In genomic region chr7:121081327-121081936, GRCh38 we compare ENCODE assay signal across 8 cellular contexts.
DNase-seq lines count a peak whose midpoint lies in the region; ATAC-seq and TF ChIP-seq lines count a peak whose summit lies in the region.

No MANE protein-coding gene starts in this region.

- H3K36me3 ChIP-seq in OCI-LY3 (replicated peaks; ENCODE audit: low read depth, low read length): no peaks in the 10 kb centered on the region

- no peak overlapping the region for H2AFZ ChIP-seq in OCI-LY3 (ENCODE audit: low read depth, low read length)

- no peak overlapping the region for H3K4me3 ChIP-seq in OCI-LY3 (ENCODE audit: low read length)

- peak; percentile 81 for ATAC-seq in GM21619 (IDR thresholded peaks at IDR 0.05; ENCODE audit: unreplicated experiment)

- H3K27ac ChIP-seq in OCI-LY3 (ENCODE audit: low read length): no peak overlapping the region

- in situ Hi-C loops in KBM-7 (cut with MboI; ENCODE audit: low pct_unique_long_range_greater_than_20kb, low sequenced_read_pairs): no loop called here

- H3K9ac ChIP-seq in OCI-LY3 (ENCODE audit: low read length): no peak overlapping the region

- H3K4me2 ChIP-seq in OCI-LY3 (ENCODE audit: low read length): peak overlapping the region; percentile 25; the same call in 1 of the 2 replicates

- POLR2A ChIA-PET in GM10248 (lab: Yijun Ruan, JAX): no interaction called here

- H3K27me3 ChIP-seq in OCI-LY3 (ENCODE audit: low read depth, low read length): peaks cover 32% of the 10 kb centered on the region

- TF ChIP-seq CTCF in GM10248 (IDR thresholded peaks at IDR 0.05; ENCODE audit: control extremely low read depth, extremely low read depth, low read depth, missing control alignments): peak; percentile 46
- peak; percentile 81 for TF ChIP-seq CTCF in OCI-LY3 (IDR thresholded peaks at IDR 0.05; ENCODE audit: low read depth, low read length)

- CTCF ChIA-PET in GM10248 (lab: Yijun Ruan, JAX): interaction anchor here (0.7 to 5.9 kb wide), 17 partner anchors 8 to 290 kb away, joined by 3 to 72 read pairs (median 4); partner anchors contain the start of gene CPED1

- H3K9me3 ChIP-seq in OCI-LY3 (ENCODE audit: insufficient read depth, low read length): no peaks in the 10 kb centered on the region

- no peaks in the 10 kb centered on the region for H4K20me1 ChIP-seq in OCI-LY3 (ENCODE audit: insufficient read depth, low read length)

- H3K79me2 ChIP-seq in OCI-LY3 (ENCODE audit: low read length): no peaks in the 10 kb centered on the region

- peaks cover 29% of the 10 kb centered on the region for H3K4me1 ChIP-seq in OCI-LY3 (ENCODE audit: low read length)

- peak; percentile 22 for DNase-seq in GM10248 (ENCODE audit: extremely low spot score)
- peak; percentile 86 for DNase-seq in KBM-7
- DNase-seq in dermis microvascular lymphatic vessel endothelial cell (ENCODE audit: low read depth in 2 of 2): peak; percentile 66 to 68
- DNase-seq in midbrain (lab: John Stamatoyannopoulos, UW): peak; percentile 81
- no peak for DNase-seq in UCSD-AML1 (lab: John Stamatoyannopoulos, UW; ENCODE audit: unreplicated experiment)
- no peak for DNase-seq in stimulated activated CD4-positive, alpha-beta T cell treated with anti-CD3 and anti-CD28 coated beads, Interleukin-15, amount 100 ng/mL, for 24 hours

Comparison
In these comparisons a context has a peak if more than half of its experiments do, and no peak if none do; other contexts are left out.
1. DNase-seq: peak in GM10248 (single experiment), KBM-7 (single experiment), dermis microvascular lymphatic vessel endothelial cell (2 of 2) and midbrain (single experiment); none in UCSD-AML1 (single experiment) and stimulated activated CD4-positive, alpha-beta T cell treated with anti-CD3 and anti-CD28 coated beads, Interleukin-15, amount 100 ng/mL, for 24 hours (single experiment).